8 cellular contexts compared by ENCODE assay signal in the genomic region with DNA sequence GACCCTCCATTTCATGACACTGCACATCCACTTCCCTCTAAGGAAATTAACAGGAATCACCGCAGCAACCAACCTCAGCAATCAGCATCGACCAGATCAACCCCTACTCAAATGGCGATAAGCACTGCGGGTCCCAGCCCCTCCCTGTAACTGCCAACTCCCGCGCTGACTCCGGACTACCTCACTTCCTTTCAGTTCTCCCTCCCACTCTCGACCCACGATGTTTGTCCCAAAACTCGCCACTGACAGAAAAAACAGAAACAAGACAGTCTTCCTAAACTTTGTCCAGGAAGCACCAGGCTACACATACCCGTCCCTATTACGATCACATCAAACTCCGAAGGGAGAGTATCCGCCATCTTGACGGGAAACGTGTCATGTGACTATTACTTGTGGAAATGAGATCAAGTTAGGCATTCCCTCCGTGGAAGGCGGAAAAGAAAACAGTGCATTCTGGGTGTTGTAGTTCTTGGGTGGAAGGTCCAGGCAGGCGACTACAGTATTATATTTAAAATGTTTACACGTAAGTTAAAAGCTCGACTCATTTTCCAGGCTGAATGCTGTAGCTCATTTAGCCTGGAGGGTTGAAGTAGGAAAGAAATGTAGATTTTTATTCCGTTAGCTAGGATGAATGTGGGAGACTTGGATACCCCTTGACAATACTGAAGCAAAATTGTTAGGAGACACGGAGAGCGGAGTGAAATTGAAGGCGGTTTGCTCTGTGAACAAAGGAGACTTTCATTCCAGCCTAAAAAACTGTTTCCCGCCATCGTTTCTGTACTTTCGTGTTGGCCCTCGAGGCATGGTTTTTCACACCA.
DNase-seq lines count a peak whose midpoint lies in the region; ATAC-seq and TF ChIP-seq lines count a peak whose summit lies in the region.

A gene with protein sequence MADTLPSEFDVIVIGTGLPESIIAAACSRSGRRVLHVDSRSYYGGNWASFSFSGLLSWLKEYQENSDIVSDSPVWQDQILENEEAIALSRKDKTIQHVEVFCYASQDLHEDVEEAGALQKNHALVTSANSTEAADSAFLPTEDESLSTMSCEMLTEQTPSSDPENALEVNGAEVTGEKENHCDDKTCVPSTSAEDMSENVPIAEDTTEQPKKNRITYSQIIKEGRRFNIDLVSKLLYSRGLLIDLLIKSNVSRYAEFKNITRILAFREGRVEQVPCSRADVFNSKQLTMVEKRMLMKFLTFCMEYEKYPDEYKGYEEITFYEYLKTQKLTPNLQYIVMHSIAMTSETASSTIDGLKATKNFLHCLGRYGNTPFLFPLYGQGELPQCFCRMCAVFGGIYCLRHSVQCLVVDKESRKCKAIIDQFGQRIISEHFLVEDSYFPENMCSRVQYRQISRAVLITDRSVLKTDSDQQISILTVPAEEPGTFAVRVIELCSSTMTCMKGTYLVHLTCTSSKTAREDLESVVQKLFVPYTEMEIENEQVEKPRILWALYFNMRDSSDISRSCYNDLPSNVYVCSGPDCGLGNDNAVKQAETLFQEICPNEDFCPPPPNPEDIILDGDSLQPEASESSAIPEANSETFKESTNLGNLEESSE (minus strand): TSS at position 385 of the 818 bp plus-strand sequence. CDS start 26 bp downstream, at position 359.

- peak within 1 kb of the TSS; percentile 92 for H3K4me3 ChIP-seq in SK-N-MC
- H3K4me3 ChIP-seq in brain microvascular endothelial cell (ENCODE audit: low read depth, low read length), result peak within 1 kb of the TSS; percentile 75
- H3K4me3 ChIP-seq in iPS-20b (ENCODE audit: low read length), result peak within 1 kb of the TSS; percentile 95

- peak; percentile 73 for TF ChIP-seq POLR2A in GM18505 (IDR thresholded peaks at IDR 0.05; ENCODE audit: borderline replicate concordance, extremely low read depth, insufficient read depth, insufficient read length)

- in situ Hi-C loops in brain microvascular endothelial cell (cut with HindIII; ENCODE audit: low pct_ligation_motif_present, low sequenced_read_pairs), result no loop called here

- H3K4me1 ChIP-seq in iPS-20b (ENCODE audit: insufficient read depth, low read length), result peaks cover 4% of the 10 kb centered on the region; the same call in 1 of the 2 replicates

- peak within 1 kb of the TSS; percentile 83; the same call in 1 of the 2 replicates for H3K27ac ChIP-seq in SK-N-MC
- peak within 1 kb of the TSS; percentile 89 for H3K27ac ChIP-seq in brain microvascular endothelial cell
- H3K27ac ChIP-seq in iPS-20b (ENCODE audit: low read length), result peak within 1 kb of the TSS; percentile 65

- peak; percentile 100 for ATAC-seq in GM18505 (IDR thresholded peaks at IDR 0.05; ENCODE audit: unreplicated experiment)
- ATAC-seq in HG02938 (IDR thresholded peaks at IDR 0.05; ENCODE audit: unreplicated experiment), result peak; percentile 99

- H3K9me3 ChIP-seq in SK-N-MC (ENCODE audit: low read depth, low read length), result no peaks in the 10 kb centered on the region
- no peaks in the 10 kb centered on the region for H3K9me3 ChIP-seq in iPS-20b (ENCODE audit: insufficient read depth, low read depth, low read length)

- no peak for TF ChIP-seq CTCF in brain microvascular endothelial cell (IDR thresholded peaks at IDR 0.05; ENCODE audit: low read depth, low read length, missing control alignments)

- DNase-seq in SK-N-MC (ENCODE audit: low read depth, low spot score) (peak; percentile 77), brain microvascular endothelial cell (peak; percentile 81), smooth muscle cell of the brain vasculature (ENCODE audit: low read depth, low spot score) (peak; percentile 62), NCI-H1436 treated with DMSO at 0.1 percent for 48 hours (lab: John Stamatoyannopoulos, UW) (no peak), NCI-H187 (lab: John Stamatoyannopoulos, UW) (no peak)

- H3K9ac ChIP-seq in SK-N-MC (ENCODE audit: insufficient read length) (peak within 1 kb of the TSS; percentile 86), iPS-20b (ENCODE audit: low read depth, low read length) (peak within 1 kb of the TSS; percentile 90)

- H3K36me3 ChIP-seq in SK-N-MC (ENCODE audit: insufficient read depth, low read length) (peaks cover 18% of the 10 kb centered on the region; the same call in 1 of the 2 replicates), brain microvascular endothelial cell (replicated peaks) (no peaks in the 10 kb centered on the region), iPS-20b (ENCODE audit: insufficient read depth, low read depth, low read length) (no peaks in the 10 kb centered on the region)

- no peaks in the 10 kb centered on the region for H3K27me3 ChIP-seq in brain microvascular endothelial cell (replicated peaks)
- H3K27me3 ChIP-seq in iPS-20b (ENCODE audit: insufficient read depth, low read length), result no peaks in the 10 kb centered on the region

Comparison
In these comparisons a context has a peak if more than half of its experiments do, and no peak if none do; other contexts are left out.
1. DNase-seq: peak in SK-N-MC (single experiment), brain microvascular endothelial cell (single experiment) and smooth muscle cell of the brain vasculature (single experiment); none in NCI-H1436 treated with DMSO at 0.1 percent for 48 hours (single experiment) and NCI-H187 (0 of 2).
2. Peak in every context shown above with its lines, with median percentiles within 50 percentile points of each other: H3K27ac ChIP-seq and H3K4me3 ChIP-seq.